In the genomic region with DNA sequence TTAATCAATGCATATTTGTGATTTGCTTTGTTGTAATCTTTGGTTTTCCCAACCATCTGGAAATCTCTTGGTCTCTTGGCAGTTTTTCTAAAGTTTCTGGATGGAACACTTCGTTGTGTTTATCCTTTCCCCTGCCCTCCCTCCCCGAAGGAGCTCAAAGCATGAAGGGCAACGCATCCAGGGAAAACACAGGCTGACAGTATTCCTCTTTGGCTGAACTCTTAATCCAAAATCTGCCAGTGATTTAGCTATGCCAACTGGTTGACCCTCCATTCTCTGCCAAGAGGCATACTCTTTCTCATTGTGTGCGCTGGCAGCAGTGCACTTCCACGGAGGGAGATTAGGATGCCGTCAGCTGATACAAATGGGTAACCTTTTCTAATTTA, we compare ENCODE assay signal across 14 cellular contexts.
"Had no signal": no experiment of that assay in that cellular context is flagged by ENCODE, and none has a peak within 500 bp of the region (broad histone marks: within the 10 kb centered on the region; RNA-seq: fewer than 3 reads in every experiment).

No MANE protein-coding gene starts in this region.

- H3K27me3 Mint-ChIP-seq: activated naive CD8-positive, alpha-beta T cell treated with anti-CD3 and anti-CD28 coated beads, Interleukin-2, amount 50 U/mL, for 24 hours; central memory CD8-positive, alpha-beta T cell had no signal

- ATAC-seq: activated CD8-positive, alpha-beta T cell treated with anti-CD3 and anti-CD28 coated beads, Interleukin-2, amount 10 ng/mL, durations not matched to agents 7 days and 5 days; activated naive CD8-positive, alpha-beta T cell treated with anti-CD3 and anti-CD28 coated beads, Interleukin-2, amount 50 U/mL, for 24 hours had no signal

- DNase-seq: activated CD4-positive, alpha-beta T cell treated with anti-CD3 and anti-CD28 coated beads for 4 hours; activated CD8-positive, alpha-beta memory T cell treated with anti-CD3 and anti-CD28 coated beads, Interleukin-2, amount 50 U/mL, for 48 hours; activated CD8-positive, alpha-beta T cell treated with anti-CD3 and anti-CD28 coated beads, Interleukin-2, amount 10 ng/mL, durations not matched to agents 7 days and 5 days; activated naive CD4-positive, alpha-beta T cell; activated naive CD8-positive, alpha-beta T cell treated with anti-CD3 and anti-CD28 coated beads, Interleukin-2, amount 50 U/mL, for 24 hours; sigmoid colon; stimulated activated CD4-positive, alpha-beta T cell treated with anti-CD3 and anti-CD28 coated beads, Interleukin-12 subunit alpha, Interleukin-12 subunit beta, amount 100 ng/mL, for 4 hours; stimulated activated CD4-positive, alpha-beta T cell treated with anti-CD3 and anti-CD28 coated beads, Interleukin-2, amount 100 ng/mL, for 48 hours; stimulated activated CD8-positive, alpha-beta memory T cell treated with anti-CD3 and anti-CD28 coated beads, Interleukin-4, amount 100 ng/mL, for 48 hours; stimulated activated naive CD8-positive, alpha-beta T cell treated with anti-CD3 and anti-CD28 coated beads, Interleukin-15, Interleukin-2, amounts not matched to agents 100 U/mL and 50 U/mL, for 24 hours; testis; WERI-Rb-1 had no signal

- H3K27ac ChIP-seq: sigmoid colon, testis, WERI-Rb-1 had no signal

- H3K27ac Mint-ChIP-seq: activated CD8-positive, alpha-beta T cell treated with anti-CD3 and anti-CD28 coated beads, Interleukin-2, amount 10 ng/mL, durations not matched to agents 7 days and 5 days; activated naive CD8-positive, alpha-beta T cell treated with anti-CD3 and anti-CD28 coated beads, Interleukin-2, amount 50 U/mL, for 24 hours; activated T-helper 1 cell treated with anti-CD3 and anti-CD28 coated beads, Interleukin-12 subunit alpha, Interleukin-12 subunit beta, Interleukin-2, Interleukin-4 antibody, amounts not matched to agents 30 ng/mL and 10 ng/mL and 1 ng/mL, durations not matched to agents 14 hours and 24 hours and 36 hours had no signal

- H3K4me3 Mint-ChIP-seq: activated CD8-positive, alpha-beta T cell treated with anti-CD3 and anti-CD28 coated beads, Interleukin-2, amount 10 ng/mL, durations not matched to agents 7 days and 5 days; activated naive CD8-positive, alpha-beta T cell treated with anti-CD3 and anti-CD28 coated beads, Interleukin-2, amount 50 U/mL, for 24 hours; activated T-helper 1 cell treated with anti-CD3 and anti-CD28 coated beads, Interleukin-12 subunit alpha, Interleukin-12 subunit beta, Interleukin-2, Interleukin-4 antibody, amounts not matched to agents 30 ng/mL and 10 ng/mL and 1 ng/mL, durations not matched to agents 14 hours and 24 hours and 36 hours; central memory CD8-positive, alpha-beta T cell had no signal

- H3K9me3 Mint-ChIP-seq: activated naive CD8-positive, alpha-beta T cell treated with anti-CD3 and anti-CD28 coated beads, Interleukin-2, amount 50 U/mL, for 24 hours; activated T-helper 1 cell treated with anti-CD3 and anti-CD28 coated beads, Interleukin-12 subunit alpha, Interleukin-12 subunit beta, Interleukin-2, Interleukin-4 antibody, amounts not matched to agents 30 ng/mL and 10 ng/mL and 1 ng/mL, durations not matched to agents 14 hours and 24 hours and 36 hours; central memory CD8-positive, alpha-beta T cell had no signal
